In the genomic region with DNA sequence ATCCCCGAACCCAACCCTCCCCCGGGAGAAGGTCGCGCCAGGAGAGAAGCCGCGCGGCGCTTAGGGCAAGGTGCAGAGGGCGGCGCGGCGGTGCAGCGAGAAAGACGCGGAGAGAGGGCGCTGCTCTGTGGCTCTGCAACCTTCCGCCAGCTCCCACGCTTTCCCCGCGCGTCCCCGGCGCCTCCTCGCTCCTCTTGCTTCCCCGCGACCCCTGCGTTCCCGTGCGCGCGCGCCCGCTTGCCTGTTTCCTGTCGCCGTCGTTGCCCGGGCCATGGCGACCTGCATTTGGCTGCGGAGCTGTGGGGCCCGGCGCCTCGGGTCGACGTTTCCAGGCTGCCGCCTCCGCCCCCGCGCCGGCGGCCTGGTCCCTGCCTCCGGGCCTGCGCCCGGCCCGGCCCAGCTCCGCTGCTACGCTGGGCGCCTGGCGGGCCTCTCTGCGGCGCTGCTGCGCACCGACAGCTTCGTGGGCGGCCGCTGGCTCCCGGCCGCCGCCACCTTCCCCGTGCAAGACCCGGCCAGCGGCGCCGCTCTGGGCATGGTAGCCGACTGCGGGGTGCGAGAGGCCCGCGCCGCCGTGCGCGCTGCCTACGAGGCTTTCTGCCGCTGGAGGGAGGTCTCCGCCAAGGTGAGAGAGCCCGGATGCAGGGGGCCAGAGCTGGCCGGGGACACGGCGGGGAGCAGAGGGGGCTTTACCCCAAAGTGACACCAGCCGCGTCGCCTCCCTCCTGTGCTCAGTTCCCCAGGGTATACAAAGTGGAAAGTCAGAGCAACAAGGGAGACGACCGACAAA, we compare ENCODE assay signal across 8 cellular contexts. TPM values are rescaled to one million over a fixed set of nuclear protein-coding genes. Genes with fewer than 3 reads are reported as not detected.
DNase-seq lines count a peak whose midpoint lies in the region; ATAC-seq and TF ChIP-seq lines count a peak whose summit lies in the region.

TSS of gene ALDH5A1 (plus strand) at position 244 of the 790 bp plus-strand sequence. CDS start at position 272, 28 bp downstream.

- H3K9ac ChIP-seq in HUES64 (ENCODE audit: low read depth, low read length) = peak within 1 kb of the TSS; percentile 71

- H3K36me3 ChIP-seq in HUES64 (ENCODE audit: insufficient read depth, low read length) (no peaks in the 10 kb centered on the region), gastroesophageal sphincter (no peaks in the 10 kb centered on the region)

- H3K27ac ChIP-seq in HUES64 (ENCODE audit: low read depth, low read length) (peak within 1 kb of the TSS; percentile 58; the same call in 1 of the 2 replicates), gastroesophageal sphincter (peak within 1 kb of the TSS; percentile 41 to 88 (median 86)), temporal lobe (ENCODE audit: low read depth, low read length) (peak within 1 kb of the TSS; percentile 50)

- ATAC-seq in GM21390 (IDR thresholded peaks at IDR 0.05; ENCODE audit: unreplicated experiment) (peak; percentile 71), gastroesophageal sphincter (peak; percentile 86), omental fat pad (ENCODE audit: low FRiP score) (peak; percentile 93)

- WGBS in HUES64 = under 1% methylated on average over 94 of the region's 94 CpGs
- WGBS in gastroesophageal sphincter (ENCODE audit: low coverage in 1 of 2), 2 donors = 0 to 2% methylated on average over 9 to 22 of the region's 94 CpGs

- H3K4me3 ChIP-seq in HUES64 (ENCODE audit: low read length) (peak within 1 kb of the TSS; percentile 72), gastroesophageal sphincter (peak within 1 kb of the TSS; percentile 44 to 77)

- H3K4me1 ChIP-seq in HUES64 (ENCODE audit: insufficient read depth, low read length) (peaks cover 5% of the 10 kb centered on the region; the same call in 1 of the 2 replicates), gastroesophageal sphincter (peaks cover 0 to 22% (median 5%) of the 10 kb centered on the region in 3 donors)

- H3K9me3 ChIP-seq in HUES64 (ENCODE audit: insufficient read depth, low read depth, low read length) (no peaks in the 10 kb centered on the region), gastroesophageal sphincter (no peaks in the 10 kb centered on the region)

- H3K27me3 ChIP-seq in HUES64 (ENCODE audit: insufficient read depth, low read length) = peaks cover 31% of the 10 kb centered on the region
- no peaks in the 10 kb centered on the region for H3K27me3 ChIP-seq in gastroesophageal sphincter

- TF ChIP-seq EP300 in gastroesophageal sphincter (IDR thresholded peaks at IDR 0.05) = no peak

- peak; percentile 67 for TF ChIP-seq POLR2A in Raji (IDR thresholded peaks at IDR 0.05; ENCODE audit: insufficient read depth, low read depth, low read length)
- TF ChIP-seq POLR2A in gastroesophageal sphincter (IDR thresholded peaks at IDR 0.05) = no peak

- DNase-seq in DMS153 treated with DMSO at 0.1 percent for 48 hours (lab: John Stamatoyannopoulos, UW; ENCODE audit: unreplicated experiment) (peak; percentile 46), activated gamma-delta T cell (lab: John Stamatoyannopoulos, UW) (peak; percentile 57), omental fat pad (ENCODE audit: low spot score) (no peak)

- TF ChIP-seq CTCF in gastroesophageal sphincter (IDR thresholded peaks at IDR 0.05) (peak in 2 of 4 experiments; percentile 5 to 55), omental fat pad (IDR thresholded peaks at IDR 0.05) (no peak)

RNA-seq across cellular contexts. Expression of gene ALDH5A1, which starts in this region (rescaled TPM):
- polyA plus RNA-seq in HUES64 (2013, experiment 1 of 2) = 3.2 TPM
- 3.9 TPM for polyA plus RNA-seq in HUES64 (2013, experiment 2 of 2)
- total RNA-seq in gastroesophageal sphincter = 1 to 10 TPM; 1.5 to 3.4 (median 3.1) TPM
- total RNA-seq in omental fat pad = 1 to 10 TPM; 3.8 to 6.1 (median 4.9) TPM
- 17.2 TPM for total RNA-seq in temporal lobe
